In genomic region chr6:28895131-28895812, GRCh38 we compare ENCODE assay signal across 1 cellular context.
TF ChIP-seq lines count a peak whose summit lies in the region.

No MANE protein-coding gene starts in this region.

TF ChIP-seq in HepG2, 621 proteins besides CTCF, POLR2A, EP300 and RAD21 (continued from another document and continues in another):
- TF ChIP-seq ZNF501 (CRISPR knock-in tag; IDR thresholded peaks at IDR 0.05): peak; percentile 28; the same call in 1 of the 2 replicates
- no peak for TF ChIP-seq ZNF672 (CRISPR knock-in tag; IDR thresholded peaks at IDR 0.05)
- TF ChIP-seq ZNF207 (IDR thresholded peaks at IDR 0.05; ENCODE audit: borderline replicate concordance): no peak
- peak; percentile 61; the same call in 1 of the 2 replicates for TF ChIP-seq ZNF331 (CRISPR knock-in tag; IDR thresholded peaks at IDR 0.05)
- TF ChIP-seq PHF20 (CRISPR knock-in tag; IDR thresholded peaks at IDR 0.05): peak; percentile 76
- TF ChIP-seq GABPB1 (CRISPR knock-in tag; IDR thresholded peaks at IDR 0.05): peak; percentile 70
- TF ChIP-seq ZSCAN9 (CRISPR knock-in tag; IDR thresholded peaks at IDR 0.05; ENCODE audit: borderline replicate concordance): no peak
- TF ChIP-seq ZNF543 (CRISPR knock-in tag; IDR thresholded peaks at IDR 0.05): peak; percentile 9; the same call in 1 of the 2 replicates
- TF ChIP-seq ATF6 (CRISPR knock-in tag; conservative IDR thresholded peaks at IDR 0.05): no peak
- no peak for TF ChIP-seq SSRP1 (CRISPR knock-in tag; IDR thresholded peaks at IDR 0.05)
- TF ChIP-seq MNT (IDR thresholded peaks at IDR 0.05): no peak
- peak; percentile 93 for TF ChIP-seq IRF2 (CRISPR knock-in tag; IDR thresholded peaks at IDR 0.05)
- TF ChIP-seq PITX1 (CRISPR knock-in tag; IDR thresholded peaks at IDR 0.05): peak; percentile 63; the same call in 1 of the 2 replicates
- 0 out of 2 replicates have a peak, but pooled peaks have one; percentile 70 for TF ChIP-seq DNMT3B (CRISPR knock-in tag; conservative IDR thresholded peaks at IDR 0.05)
- no peak for TF ChIP-seq ZNF547 (CRISPR knock-in tag; IDR thresholded peaks at IDR 0.05)
- peak; percentile 80; the same call in 1 of the 2 replicates for TF ChIP-seq NKX3-1 (CRISPR knock-in tag; IDR thresholded peaks at IDR 0.05)
- no peak for TF ChIP-seq LCORL (IDR thresholded peaks at IDR 0.05)
- TF ChIP-seq LCORL (CRISPR knock-in tag; IDR thresholded peaks at IDR 0.05): peak; percentile 49
- TF ChIP-seq NCOA5 (CRISPR knock-in tag; IDR thresholded peaks at IDR 0.05): no peak
- TF ChIP-seq ZNF558 (CRISPR knock-in tag; IDR thresholded peaks at IDR 0.05; ENCODE audit: borderline replicate concordance): no peak
- TF ChIP-seq SAP130 (CRISPR knock-in tag; IDR thresholded peaks at IDR 0.05; ENCODE audit: low read depth): peak; percentile 63
- TF ChIP-seq ZNF790 (CRISPR knock-in tag; IDR thresholded peaks at IDR 0.05; ENCODE audit: borderline replicate concordance): no peak
- TF ChIP-seq ZNF30 (CRISPR knock-in tag; IDR thresholded peaks at IDR 0.05): 0 out of 2 replicates have a peak, but pooled peaks have one; percentile 54
- no peak for TF ChIP-seq BRCA1 (CRISPR knock-in tag; IDR thresholded peaks at IDR 0.05)
- TF ChIP-seq SMAD3 (CRISPR knock-in tag; IDR thresholded peaks at IDR 0.05): peak; percentile 66; the same call in 1 of the 2 replicates
- TF ChIP-seq HOXA7 (CRISPR knock-in tag; IDR thresholded peaks at IDR 0.05): no peak
- TF ChIP-seq HOXA9 (CRISPR knock-in tag; IDR thresholded peaks at IDR 0.05; ENCODE audit: borderline replicate concordance): no peak
- TF ChIP-seq DMAP1 (CRISPR knock-in tag; IDR thresholded peaks at IDR 0.05): peak; percentile 20; the same call in 1 of the 2 replicates
- peak; percentile 24; the same call in 1 of the 2 replicates for TF ChIP-seq ZNF503 (CRISPR knock-in tag; IDR thresholded peaks at IDR 0.05)
- no peak for TF ChIP-seq TERF1 (CRISPR knock-in tag; IDR thresholded peaks at IDR 0.05)
- peak; percentile 79 for TF ChIP-seq TAF1 (CRISPR knock-in tag; IDR thresholded peaks at IDR 0.05)
- TF ChIP-seq HCFC1 (IDR thresholded peaks at IDR 0.05; ENCODE audit: low read depth, low read length): no peak
- no peak for TF ChIP-seq IKZF4 (CRISPR knock-in tag; IDR thresholded peaks at IDR 0.05; ENCODE audit: borderline replicate concordance, low read depth, not compliant biosample characterization)
- TF ChIP-seq ZNF646 (CRISPR knock-in tag; IDR thresholded peaks at IDR 0.05): no peak
- TF ChIP-seq ZNF224 (CRISPR knock-in tag; IDR thresholded peaks at IDR 0.05): no peak
- TF ChIP-seq RFX3 (CRISPR knock-in tag; IDR thresholded peaks at IDR 0.05): no peak
- TF ChIP-seq ZNF674 (CRISPR knock-in tag; IDR thresholded peaks at IDR 0.05; ENCODE audit: low read depth): no peak
- no peak for TF ChIP-seq HNF1A (IDR thresholded peaks at IDR 0.05; ENCODE audit: low read depth)
- TF ChIP-seq HNF1A (CRISPR knock-in tag; IDR thresholded peaks at IDR 0.05; ENCODE audit: borderline replicate concordance): no peak
- peak; percentile 11; the same call in 1 of the 2 replicates for TF ChIP-seq ERF (CRISPR knock-in tag; IDR thresholded peaks at IDR 0.05)
- TF ChIP-seq HOMEZ (CRISPR knock-in tag; IDR thresholded peaks at IDR 0.05; ENCODE audit: low read depth): peak; percentile 79
- 0 out of 2 replicates have a peak, but pooled peaks have one; percentile 25 for TF ChIP-seq ZNF615 (CRISPR knock-in tag; IDR thresholded peaks at IDR 0.05; ENCODE audit: borderline replicate concordance)
- no peak for TF ChIP-seq MYC (CRISPR knock-in tag; IDR thresholded peaks at IDR 0.05; ENCODE audit: borderline replicate concordance)
- TF ChIP-seq CHD2 (IDR thresholded peaks at IDR 0.05; ENCODE audit: low read depth, low read length): peak; percentile 96
- TF ChIP-seq KDM3A (CRISPR knock-in tag; IDR thresholded peaks at IDR 0.05; ENCODE audit: low read depth): no peak
- peak; percentile 51 for TF ChIP-seq PHF8 (CRISPR knock-in tag; IDR thresholded peaks at IDR 0.05)
- TF ChIP-seq ATAD3A (CRISPR knock-in tag; IDR thresholded peaks at IDR 0.05): no peak
- TF ChIP-seq ZNF432 (CRISPR knock-in tag; IDR thresholded peaks at IDR 0.05; ENCODE audit: borderline replicate concordance): no peak
- TF ChIP-seq SALL1 (CRISPR knock-in tag; IDR thresholded peaks at IDR 0.05): peak; percentile 51
